8 cellular contexts compared by ENCODE assay signal in the genomic region with DNA sequence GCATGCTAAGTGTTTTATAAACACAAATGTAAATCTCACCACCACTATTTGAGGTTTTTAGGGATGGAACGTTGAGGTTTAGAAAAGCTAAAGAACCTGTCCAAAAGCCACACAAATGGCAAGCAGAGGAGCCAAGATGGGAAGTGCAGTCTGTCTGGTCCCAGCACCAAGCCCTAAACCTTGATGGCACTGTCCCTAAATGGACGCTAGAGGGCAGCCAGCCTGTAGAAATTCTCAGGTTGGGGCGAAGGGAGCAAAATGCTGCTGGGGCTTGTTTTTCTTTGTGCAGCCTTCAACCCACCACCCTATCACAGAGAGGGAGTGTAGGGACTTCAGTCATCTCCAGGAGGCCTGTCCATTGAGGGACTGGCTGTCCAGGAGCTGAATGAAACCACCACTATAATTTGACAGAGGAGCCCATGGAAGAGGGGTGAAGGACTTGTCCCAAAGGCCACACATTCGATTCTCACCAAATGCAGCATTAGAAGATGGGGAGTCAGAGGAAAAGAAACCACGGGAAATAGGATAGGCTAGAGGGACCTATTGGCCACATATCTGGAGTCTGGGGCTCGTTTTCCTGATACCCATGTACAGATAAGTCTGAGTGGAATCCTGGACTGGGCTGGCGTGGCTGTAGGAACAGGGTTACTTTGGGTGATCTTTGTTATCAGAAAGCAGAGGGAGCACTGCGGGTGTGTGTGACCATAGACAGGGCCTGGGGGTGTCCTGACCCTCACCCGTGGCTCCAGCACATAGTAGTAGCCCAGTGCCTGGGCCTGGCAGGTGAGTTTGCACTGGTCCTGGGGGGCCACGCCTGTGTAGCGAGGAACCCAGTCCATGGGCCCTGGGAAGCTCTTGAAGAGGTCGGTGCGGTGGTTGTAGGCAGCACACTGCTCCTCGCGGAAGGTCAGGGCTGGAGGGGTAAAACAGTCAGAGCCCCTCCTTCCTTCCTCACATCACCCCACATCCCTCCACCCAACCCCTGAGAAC. TPM values are rescaled to one million over a fixed set of nuclear protein-coding genes. Genes with fewer than 3 reads are reported as not detected.
DNase-seq lines count a peak whose midpoint lies in the region; ATAC-seq and TF ChIP-seq lines count a peak whose summit lies in the region.

No MANE protein-coding gene starts in this region.

- H3K4me1 ChIP-seq in osteoblast (ENCODE audit: insufficient read depth, low read length) = peaks cover 17% of the 10 kb centered on the region
- H3K4me1 ChIP-seq in vagina = peaks cover 48% of the 10 kb centered on the region

- TF ChIP-seq POLR2A in vagina (IDR thresholded peaks at IDR 0.05) = no peak

- intact Hi-C loops in vagina (cut with DNase I) = loop anchor here (10.0 kb wide), 1 partner anchor 192 kb away; no protein-coding TSS in a partner anchor

- H3K9me3 ChIP-seq in MG63 (no peaks in the 10 kb centered on the region), osteoblast (ENCODE audit: low read depth, low read length) (no peaks in the 10 kb centered on the region), vagina (no peaks in the 10 kb centered on the region)

- no peak overlapping the region for H3K4me3 Mint-ChIP-seq in activated T-helper 17 cell treated with anti-CD3 and anti-CD28 coated beads, Interleukin-2, amount 50 U/mL, for 72 hours

- H3K4me3 ChIP-seq in MG63 (no peak overlapping the region), fibroblast of the aortic adventitia (ENCODE audit: low read depth, low read length) (no peak overlapping the region), osteoblast (ENCODE audit: insufficient read depth, low read length) (no peak overlapping the region), vagina (peak overlapping the region in 1 of 2 donors; percentile 11)

- no peaks in the 10 kb centered on the region for H4K20me1 ChIP-seq in osteoblast (ENCODE audit: insufficient read depth, low read length)

- H3K4me2 ChIP-seq in osteoblast (ENCODE audit: insufficient read depth, low read length) = no peak overlapping the region

- H3K27ac Mint-ChIP-seq in activated T-helper 17 cell treated with anti-CD3 and anti-CD28 coated beads, Interleukin-2, amount 50 U/mL, for 72 hours = peak overlapping the region; percentile 34

- no peaks in the 10 kb centered on the region for H3K27me3 Mint-ChIP-seq in activated T-helper 17 cell treated with anti-CD3 and anti-CD28 coated beads, Interleukin-2, amount 50 U/mL, for 72 hours

- peak overlapping the region; percentile 17 for H2AFZ ChIP-seq in osteoblast (ENCODE audit: low read length)

- peak; percentile 86 for DNase-seq in CD1c-positive myeloid dendritic cell (ENCODE audit: extremely low spot score)
- DNase-seq in GM20000 (ENCODE audit: low spot score) = peak; percentile 80
- DNase-seq in MG63 = peak; percentile 50
- peak; percentile 87 for DNase-seq in RPMI8226
- DNase-seq in fibroblast of the aortic adventitia (ENCODE audit: low read depth) = peak; percentile 78
- peak; percentile 95 for DNase-seq in osteoblast (ENCODE audit: insufficient read length, low spot score, missing footprints)
- no peak for DNase-seq in vagina (ENCODE audit: extremely low spot score in 2 of 2)

- H3K36me3 ChIP-seq in MG63 (peaks cover 59% of the 10 kb centered on the region), osteoblast (ENCODE audit: insufficient read depth, low read length) (peaks cover 17% of the 10 kb centered on the region), vagina (peaks cover 0 to 16% of the 10 kb centered on the region in 2 donors)

- H3K27me3 ChIP-seq in MG63 = no peaks in the 10 kb centered on the region
- no peaks in the 10 kb centered on the region for H3K27me3 ChIP-seq in osteoblast (ENCODE audit: insufficient read depth, low read length)
- no peaks in the 10 kb centered on the region for H3K27me3 ChIP-seq in vagina

- ATAC-seq in activated T-helper 17 cell treated with anti-CD3 and anti-CD28 coated beads, Interleukin-2, amount 50 U/mL, for 72 hours (replicated peaks) = peak; percentile 96

- TF ChIP-seq CTCF in GM20000 (IDR thresholded peaks at IDR 0.05; ENCODE audit: extremely low read depth, missing control alignments) (peak; percentile 98), fibroblast of the aortic adventitia (IDR thresholded peaks at IDR 0.05; ENCODE audit: insufficient read depth, low read length) (peak; percentile 97), osteoblast (IDR thresholded peaks at IDR 0.05; ENCODE audit: extremely low read depth, low read depth, low read length) (peak; percentile 93), vagina (IDR thresholded peaks at IDR 0.05) (peak; percentile 55 to 86 (median 79))

- H3K4me1 Mint-ChIP-seq in activated T-helper 17 cell treated with anti-CD3 and anti-CD28 coated beads, Interleukin-2, amount 50 U/mL, for 72 hours = peaks cover 16% of the 10 kb centered on the region

- H3K79me2 ChIP-seq in osteoblast (ENCODE audit: insufficient read depth, low read length) = peaks cover 10% of the 10 kb centered on the region

- H3K36me3 Mint-ChIP-seq in activated T-helper 17 cell treated with anti-CD3 and anti-CD28 coated beads, Interleukin-2, amount 50 U/mL, for 72 hours (ENCODE audit: low read depth) = no peaks in the 10 kb centered on the region

- H3K27ac ChIP-seq in osteoblast (ENCODE audit: low read depth, low read length) (peak overlapping the region; percentile 1), vagina (peak overlapping the region; percentile 59)

- H3K9me3 Mint-ChIP-seq in activated T-helper 17 cell treated with anti-CD3 and anti-CD28 coated beads, Interleukin-2, amount 50 U/mL, for 72 hours = no peaks in the 10 kb centered on the region

RNA-seq across cellular contexts. Expression of a gene that starts 6.1 kb away (rescaled TPM):
- 3.6 and 5.2 TPM in 2 replicates for total RNA-seq in MG63 (2014; rRNA removed; shearing (Covaris generic); ENCODE audit: low replicate concordance)
- total RNA-seq in activated T-helper 17 cell treated with anti-CD3 and anti-CD28 coated beads, Interleukin-2, amount 50 U/mL, for 72 hours = 1 to 10 TPM; 2.2 to 3.1 TPM
- total RNA-seq in fibroblast of the aortic adventitia (ENCODE audit: low replicate concordance) (1.1 and 3.1 TPM in 2 replicates), osteoblast (1.4 and 3.5 TPM in 2 replicates), vagina (78.3 TPM)

RNA-seq across cellular contexts. Expression of a gene that starts 9.4 kb away (rescaled TPM):
- total RNA-seq in MG63 (2014; rRNA removed; shearing (Covaris generic); ENCODE audit: low replicate concordance) = 129 and 194 TPM in 2 replicates
- total RNA-seq in activated T-helper 17 cell treated with anti-CD3 and anti-CD28 coated beads, Interleukin-2, amount 50 U/mL, for 72 hours = 100 to 1,000 TPM in 1 of 2 donors, 10 to 100 TPM in 1; 96.5 to 102 TPM
- total RNA-seq in fibroblast of the aortic adventitia (ENCODE audit: low replicate concordance) (65.4 and 67.5 TPM in 2 replicates), osteoblast (103 and 130 TPM in 2 replicates), vagina (104 TPM)

RNA-seq across cellular contexts. Expression of a gene that starts 15.5 kb away (rescaled TPM):
- total RNA-seq in MG63 (2014; rRNA removed; shearing (Covaris generic); ENCODE audit: low replicate concordance) = 20.5 and 25.7 TPM in 2 replicates
- total RNA-seq in activated T-helper 17 cell treated with anti-CD3 and anti-CD28 coated beads, Interleukin-2, amount 50 U/mL, for 72 hours = 10 to 100 TPM; 55.7 to 60.9 TPM
- total RNA-seq in fibroblast of the aortic adventitia (ENCODE audit: low replicate concordance) = 8.3 and 11.4 TPM in 2 replicates
- total RNA-seq in osteoblast = 18.5 and 18.9 TPM in 2 replicates
- total RNA-seq in vagina = 16.2 TPM

RNA-seq across cellular contexts. Expression of a gene that starts 22.3 kb away (rescaled TPM):
- 5.3 TPM in 1 of 2 replicates, not detected in the other for total RNA-seq in MG63 (2014; rRNA removed; shearing (Covaris generic); ENCODE audit: low replicate concordance)
- total RNA-seq in activated T-helper 17 cell treated with anti-CD3 and anti-CD28 coated beads, Interleukin-2, amount 50 U/mL, for 72 hours = 1 to 10 TPM; 1.1 to 2.2 TPM
- total RNA-seq in fibroblast of the aortic adventitia (ENCODE audit: low replicate concordance) = not detected in 2 replicates
- 0.29 and 0.72 TPM in 2 replicates for total RNA-seq in osteoblast
- total RNA-seq in vagina = 64.8 TPM

RNA-seq across cellular contexts. Expression of a gene that starts 26.5 kb away (rescaled TPM):
- 7.9 and 40.3 TPM in 2 replicates for total RNA-seq in MG63 (2014; rRNA removed; shearing (Covaris generic); ENCODE audit: low replicate concordance)
- total RNA-seq in activated T-helper 17 cell treated with anti-CD3 and anti-CD28 coated beads, Interleukin-2, amount 50 U/mL, for 72 hours = 10 to 100 TPM; 27.3 to 44.9 TPM
- total RNA-seq in fibroblast of the aortic adventitia (ENCODE audit: low replicate concordance) (14.0 and 16.0 TPM in 2 replicates), osteoblast (15.9 and 19.5 TPM in 2 replicates), vagina (16.7 TPM)

Comparison
In these comparisons a context has a peak if more than half of its experiments do, and no peak if none do; other contexts are left out.
1. DNase-seq: peak in CD1c-positive myeloid dendritic cell (single experiment), GM20000 (single experiment), MG63 (single experiment), RPMI8226 (single experiment), fibroblast of the aortic adventitia (single experiment) and osteoblast (single experiment); none in vagina (0 of 2).
2. RNA of a gene that starts 6.1 kb away (total RNA-seq): 78.3 TPM in vagina (single experiment); 3.6 to 5.2 TPM in MG63, 2.2 to 3.1 TPM in activated T-helper 17 cell treated with anti-CD3 and anti-CD28 coated beads, Interleukin-2, amount 50 U/mL, for 72 hours, 1.1 to 3.1 TPM in fibroblast of the aortic adventitia and 1.4 to 3.5 TPM in osteoblast; every median in the first group is over 10 times any median in the second.
3. Peak in every context shown above with its lines, with median percentiles within 50 percentile points of each other: CTCF ChIP-seq.